1 cellular context compared by ENCODE assay signal in the genomic region with DNA sequence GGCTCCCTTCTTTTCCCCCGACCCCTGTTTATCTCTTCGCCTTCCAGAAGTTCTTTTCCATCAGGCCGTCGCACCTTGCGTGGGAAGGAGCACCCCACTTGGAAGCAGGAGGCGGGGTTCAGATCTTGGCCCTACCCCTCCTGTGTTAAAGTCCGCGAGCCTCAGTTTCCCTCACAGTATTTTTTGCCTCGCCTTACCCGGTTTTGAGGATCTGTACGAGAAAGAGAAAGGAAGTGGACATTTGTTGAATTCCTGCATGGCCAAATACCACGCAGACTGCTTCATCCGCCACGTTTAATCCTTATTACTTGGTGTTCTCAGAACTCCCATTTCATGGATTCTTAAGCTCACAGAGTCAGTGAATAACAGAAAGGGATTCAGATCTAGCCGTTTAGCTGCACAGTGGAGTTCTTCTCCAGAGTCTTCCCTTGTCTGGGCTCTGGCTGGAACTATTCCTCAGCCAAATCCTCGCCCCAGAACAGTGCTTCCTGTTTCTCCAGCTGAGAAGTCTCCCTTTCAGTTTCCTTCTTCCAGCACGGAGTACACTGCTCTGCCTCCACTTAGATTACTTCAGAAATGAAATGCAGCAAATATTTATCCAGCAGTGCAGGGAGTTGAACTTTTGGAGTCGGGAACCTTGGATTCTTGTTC.
A peak's percentile ranks its signal among the peaks of the same experiment; 100 is the strongest.
TF ChIP-seq lines count a peak whose summit lies in the region.

No MANE protein-coding gene starts in this region.

TF ChIP-seq in HepG2, 621 proteins besides CTCF, POLR2A, EP300 and RAD21 (continued from another document and continues in another):
- peak; percentile 43; the same call in 1 of the 2 replicates for TF ChIP-seq ZNF567 (CRISPR knock-in tag; IDR thresholded peaks at IDR 0.05; ENCODE audit: borderline replicate concordance)
- TF ChIP-seq KMT2B (CRISPR knock-in tag; IDR thresholded peaks at IDR 0.05): no peak
- no peak for TF ChIP-seq JUND (CRISPR knock-in tag; IDR thresholded peaks at IDR 0.05)
- no peak for TF ChIP-seq THYN1 (CRISPR knock-in tag; IDR thresholded peaks at IDR 0.05; ENCODE audit: borderline replicate concordance, low read depth)
- peak; percentile 35 for TF ChIP-seq ZNF781 (CRISPR knock-in tag; IDR thresholded peaks at IDR 0.05; ENCODE audit: borderline replicate concordance, not compliant biosample characterization)
- TF ChIP-seq ZKSCAN8 (CRISPR knock-in tag; IDR thresholded peaks at IDR 0.05; ENCODE audit: borderline replicate concordance): no peak
- TF ChIP-seq NFIC (IDR thresholded peaks at IDR 0.05; ENCODE audit: low read length): no peak
- TF ChIP-seq, protein P1, sequence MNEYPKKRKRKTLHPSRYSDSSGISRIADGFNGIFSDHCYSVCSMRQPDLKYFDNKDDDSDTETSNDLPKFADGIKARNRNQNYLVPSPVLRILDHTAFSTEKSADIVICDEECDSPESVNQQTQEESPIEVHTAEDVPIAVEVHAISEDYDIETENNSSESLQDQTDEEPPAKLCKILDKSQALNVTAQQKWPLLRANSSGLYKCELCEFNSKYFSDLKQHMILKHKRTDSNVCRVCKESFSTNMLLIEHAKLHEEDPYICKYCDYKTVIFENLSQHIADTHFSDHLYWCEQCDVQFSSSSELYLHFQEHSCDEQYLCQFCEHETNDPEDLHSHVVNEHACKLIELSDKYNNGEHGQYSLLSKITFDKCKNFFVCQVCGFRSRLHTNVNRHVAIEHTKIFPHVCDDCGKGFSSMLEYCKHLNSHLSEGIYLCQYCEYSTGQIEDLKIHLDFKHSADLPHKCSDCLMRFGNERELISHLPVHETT (CRISPR knock-in tag; conservative IDR thresholded peaks at IDR 0.05): no peak
- TF ChIP-seq SRSF4 (IDR thresholded peaks at IDR 0.05; ENCODE audit: low read depth, low read length, poor library complexity, severe bottlenecking): no peak
- TF ChIP-seq CC2D1A (CRISPR knock-in tag; IDR thresholded peaks at IDR 0.05): no peak
- no peak; the same call in 1 of the 2 replicates for TF ChIP-seq TFAP4 (IDR thresholded peaks at IDR 0.05; ENCODE audit: borderline replicate concordance, low read depth)
- TF ChIP-seq FOXK2 (IDR thresholded peaks at IDR 0.05): no peak
- 0 out of 2 replicates have a peak, but pooled peaks have one; percentile 31 for TF ChIP-seq CAMTA2 (CRISPR knock-in tag; IDR thresholded peaks at IDR 0.05; ENCODE audit: borderline replicate concordance)
- no peak for TF ChIP-seq SOX5 (CRISPR knock-in tag; IDR thresholded peaks at IDR 0.05; ENCODE audit: borderline replicate concordance)
- TF ChIP-seq, protein P2, sequence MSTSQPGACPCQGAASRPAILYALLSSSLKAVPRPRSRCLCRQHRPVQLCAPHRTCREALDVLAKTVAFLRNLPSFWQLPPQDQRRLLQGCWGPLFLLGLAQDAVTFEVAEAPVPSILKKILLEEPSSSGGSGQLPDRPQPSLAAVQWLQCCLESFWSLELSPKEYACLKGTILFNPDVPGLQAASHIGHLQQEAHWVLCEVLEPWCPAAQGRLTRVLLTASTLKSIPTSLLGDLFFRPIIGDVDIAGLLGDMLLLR (CRISPR knock-in tag; IDR thresholded peaks at IDR 0.05): no peak; the same call in 1 of the 2 replicates
- TF ChIP-seq ZNF652 (CRISPR knock-in tag; IDR thresholded peaks at IDR 0.05; ENCODE audit: borderline replicate concordance, low read depth): no peak
- TF ChIP-seq, protein P3, sequence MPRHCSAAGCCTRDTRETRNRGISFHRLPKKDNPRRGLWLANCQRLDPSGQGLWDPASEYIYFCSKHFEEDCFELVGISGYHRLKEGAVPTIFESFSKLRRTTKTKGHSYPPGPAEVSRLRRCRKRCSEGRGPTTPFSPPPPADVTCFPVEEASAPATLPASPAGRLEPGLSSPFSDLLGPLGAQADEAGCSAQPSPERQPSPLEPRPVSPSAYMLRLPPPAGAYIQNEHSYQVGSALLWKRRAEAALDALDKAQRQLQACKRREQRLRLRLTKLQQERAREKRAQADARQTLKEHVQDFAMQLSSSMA (CRISPR knock-in tag; IDR thresholded peaks at IDR 0.05): no peak
- no peak for TF ChIP-seq ZNF790 (CRISPR knock-in tag; IDR thresholded peaks at IDR 0.05; ENCODE audit: borderline replicate concordance)
- TF ChIP-seq, protein P4, sequence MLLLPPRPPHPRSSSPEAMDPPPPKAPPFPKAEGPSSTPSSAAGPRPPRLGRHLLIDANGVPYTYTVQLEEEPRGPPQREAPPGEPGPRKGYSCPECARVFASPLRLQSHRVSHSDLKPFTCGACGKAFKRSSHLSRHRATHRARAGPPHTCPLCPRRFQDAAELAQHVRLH (CRISPR knock-in tag; IDR thresholded peaks at IDR 0.05; ENCODE audit: borderline replicate concordance, low read depth): no peak; the same call in 1 of the 2 replicates
- TF ChIP-seq CREB3 (CRISPR knock-in tag; IDR thresholded peaks at IDR 0.05): no peak
- no peak for TF ChIP-seq ZNF124 (CRISPR knock-in tag; IDR thresholded peaks at IDR 0.05)
- TF ChIP-seq SNAI1 (CRISPR knock-in tag; IDR thresholded peaks at IDR 0.05; ENCODE audit: borderline replicate concordance): no peak; the same call in 1 of the 2 replicates
- TF ChIP-seq ZNF280B (CRISPR knock-in tag; IDR thresholded peaks at IDR 0.05; ENCODE audit: borderline replicate concordance): 0 out of 2 replicates have a peak, but pooled peaks have one; percentile 24
- TF ChIP-seq CSRNP1 (CRISPR knock-in tag; IDR thresholded peaks at IDR 0.05): no peak
- no peak for TF ChIP-seq ZNF17 (CRISPR knock-in tag; IDR thresholded peaks at IDR 0.05)
- no peak for TF ChIP-seq ZNF792 (CRISPR knock-in tag; IDR thresholded peaks at IDR 0.05)
- TF ChIP-seq RBM39 (IDR thresholded peaks at IDR 0.05; ENCODE audit: low read depth, low read length, poor library complexity, severe bottlenecking): no peak
- TF ChIP-seq ZNF441 (CRISPR knock-in tag; IDR thresholded peaks at IDR 0.05; ENCODE audit: borderline replicate concordance): no peak
- no peak for TF ChIP-seq MXD3 (CRISPR knock-in tag; IDR thresholded peaks at IDR 0.05)
- no peak for TF ChIP-seq LBX2 (CRISPR knock-in tag; IDR thresholded peaks at IDR 0.05; ENCODE audit: borderline replicate concordance)
- no peak for TF ChIP-seq MXI1 (IDR thresholded peaks at IDR 0.05; ENCODE audit: borderline replicate concordance, low read depth, low read length)
- TF ChIP-seq, protein P5, sequence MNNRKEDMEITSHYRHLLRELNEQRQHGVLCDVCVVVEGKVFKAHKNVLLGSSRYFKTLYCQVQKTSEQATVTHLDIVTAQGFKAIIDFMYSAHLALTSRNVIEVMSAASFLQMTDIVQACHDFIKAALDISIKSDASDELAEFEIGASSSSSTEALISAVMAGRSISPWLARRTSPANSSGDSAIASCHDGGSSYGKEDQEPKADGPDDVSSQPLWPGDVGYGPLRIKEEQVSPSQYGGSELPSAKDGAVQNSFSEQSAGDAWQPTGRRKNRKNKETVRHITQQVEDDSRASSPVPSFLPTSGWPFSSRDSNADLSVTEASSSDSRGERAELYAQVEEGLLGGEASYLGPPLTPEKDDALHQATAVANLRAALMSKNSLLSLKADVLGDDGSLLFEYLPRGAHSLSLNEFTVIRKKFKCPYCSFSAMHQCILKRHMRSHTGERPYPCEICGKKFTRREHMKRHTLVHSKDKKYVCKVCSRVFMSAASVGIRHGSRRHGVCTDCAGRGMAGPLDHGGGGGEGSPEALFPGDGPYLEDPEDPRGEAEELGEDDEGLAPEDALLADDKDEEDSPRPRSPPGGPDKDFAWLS (CRISPR knock-in tag; IDR thresholded peaks at IDR 0.05; ENCODE audit: borderline replicate concordance): no peak
- no peak for TF ChIP-seq SALL1 (CRISPR knock-in tag; IDR thresholded peaks at IDR 0.05)
- no peak for TF ChIP-seq TGIF2 (CRISPR knock-in tag; IDR thresholded peaks at IDR 0.05)
- TF ChIP-seq ZNF788 (CRISPR knock-in tag; IDR thresholded peaks at IDR 0.05; ENCODE audit: borderline replicate concordance): peak; percentile 2; the same call in 1 of the 2 replicates
- 0 out of 2 replicates have a peak, but pooled peaks have one; percentile 13 for TF ChIP-seq PHF8 (CRISPR knock-in tag; IDR thresholded peaks at IDR 0.05)
- TF ChIP-seq ARNT2 (CRISPR knock-in tag; IDR thresholded peaks at IDR 0.05; ENCODE audit: low read depth): 0 out of 2 replicates have a peak, but pooled peaks have one; percentile 1
- peak; percentile 15; the same call in 1 of the 2 replicates for TF ChIP-seq PHF21A (CRISPR knock-in tag; IDR thresholded peaks at IDR 0.05)
- TF ChIP-seq SOX6 (IDR thresholded peaks at IDR 0.05): no peak
- TF ChIP-seq SOX6 (CRISPR knock-in tag; IDR thresholded peaks at IDR 0.05): peak; percentile 44; the same call in 1 of the 2 replicates
- no peak for TF ChIP-seq HNRNPH1 (optimal IDR thresholded peaks at IDR 0.05; ENCODE audit: low read depth, low read length)
- TF ChIP-seq ZMAT3 (CRISPR knock-in tag; conservative IDR thresholded peaks at IDR 0.05): no peak
- TF ChIP-seq RELA (CRISPR knock-in tag; IDR thresholded peaks at IDR 0.05): no peak
- no peak for TF ChIP-seq ZNF747 (CRISPR knock-in tag; IDR thresholded peaks at IDR 0.05; ENCODE audit: borderline replicate concordance)
- TF ChIP-seq ZNF615 (CRISPR knock-in tag; IDR thresholded peaks at IDR 0.05; ENCODE audit: borderline replicate concordance): no peak
- TF ChIP-seq FOXM1 (CRISPR knock-in tag; IDR thresholded peaks at IDR 0.05): no peak
- TF ChIP-seq, protein P6, sequence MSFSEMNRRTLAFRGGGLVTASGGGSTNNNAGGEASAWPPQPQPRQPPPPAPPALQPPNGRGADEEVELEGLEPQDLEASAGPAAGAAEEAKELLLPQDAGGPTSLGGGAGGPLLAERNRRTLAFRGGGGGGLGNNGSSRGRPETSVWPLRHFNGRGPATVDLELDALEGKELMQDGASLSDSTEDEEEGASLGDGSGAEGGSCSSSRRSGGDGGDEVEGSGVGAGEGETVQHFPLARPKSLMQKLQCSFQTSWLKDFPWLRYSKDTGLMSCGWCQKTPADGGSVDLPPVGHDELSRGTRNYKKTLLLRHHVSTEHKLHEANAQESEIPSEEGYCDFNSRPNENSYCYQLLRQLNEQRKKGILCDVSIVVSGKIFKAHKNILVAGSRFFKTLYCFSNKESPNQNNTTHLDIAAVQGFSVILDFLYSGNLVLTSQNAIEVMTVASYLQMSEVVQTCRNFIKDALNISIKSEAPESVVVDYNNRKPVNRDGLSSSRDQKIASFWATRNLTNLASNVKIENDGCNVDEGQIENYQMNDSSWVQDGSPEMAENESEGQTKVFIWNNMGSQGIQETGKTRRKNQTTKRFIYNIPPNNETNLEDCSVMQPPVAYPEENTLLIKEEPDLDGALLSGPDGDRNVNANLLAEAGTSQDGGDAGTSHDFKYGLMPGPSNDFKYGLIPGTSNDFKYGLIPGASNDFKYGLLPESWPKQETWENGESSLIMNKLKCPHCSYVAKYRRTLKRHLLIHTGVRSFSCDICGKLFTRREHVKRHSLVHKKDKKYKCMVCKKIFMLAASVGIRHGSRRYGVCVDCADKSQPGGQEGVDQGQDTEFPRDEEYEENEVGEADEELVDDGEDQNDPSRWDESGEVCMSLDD (CRISPR knock-in tag; IDR thresholded peaks at IDR 0.05; ENCODE audit: borderline replicate concordance): no peak
